In the genomic region with DNA sequence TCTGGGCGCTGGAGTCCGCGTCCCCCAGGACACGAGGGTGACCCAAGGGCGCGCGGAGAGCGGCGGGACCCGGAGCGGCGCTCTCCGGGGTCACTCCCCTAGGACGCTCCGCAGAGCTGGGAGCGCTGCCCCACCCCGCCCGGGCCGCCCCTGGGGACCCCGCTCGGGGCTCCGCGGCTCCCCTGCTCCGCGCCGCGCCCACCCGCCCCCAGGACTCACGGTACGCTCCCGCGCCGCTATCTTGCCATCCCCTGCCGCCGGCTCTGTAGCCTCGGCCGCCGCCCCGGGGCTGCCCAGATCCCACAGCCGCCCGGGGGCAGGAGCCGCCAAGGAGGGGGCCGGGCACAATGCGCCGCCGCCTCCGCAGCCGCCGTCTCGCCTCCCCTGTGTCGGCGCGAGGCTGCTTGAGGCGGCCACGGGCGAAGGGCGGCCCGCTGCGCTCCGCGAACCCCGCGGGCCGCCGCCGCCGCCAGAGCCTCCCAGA, we compare ENCODE assay signal across 9 cellular contexts. TPM values are rescaled to one million over a fixed set of nuclear protein-coding genes. Genes with fewer than 3 reads are reported as not detected.
A peak's percentile ranks its signal among the peaks of the same experiment; 100 is the strongest.
DNase-seq lines count a peak whose midpoint lies in the region; ATAC-seq and TF ChIP-seq lines count a peak whose summit lies in the region.
"Had no signal": no experiment of that assay in that cellular context is flagged by ENCODE, and none has a peak within 500 bp of the region (broad histone marks: within the 10 kb centered on the region; RNA-seq: fewer than 3 reads in every experiment).

No MANE protein-coding gene starts in this region.

- peak; percentile 78 for ATAC-seq in Panc1
- peak; percentile 21 to 46 for ATAC-seq in natural killer cell treated with Interleukin-12 subunit alpha and Interleukin-12 subunit beta and Interleukin-15 and Interleukin-18, amount 100 ng/mL, for 72 hours

- H3K36me3 Mint-ChIP-seq in natural killer cell treated with Interleukin-12 subunit alpha and Interleukin-12 subunit beta and Interleukin-15 and Interleukin-18, amount 100 ng/mL, for 72 hours = no peaks in the 10 kb centered on the region

- DNase-seq in NCI-H2029 (lab: John Stamatoyannopoulos, UW) = peak; percentile 47
- DNase-seq in NCI-H2029 treated with DMSO at 0.1 percent for 48 hours (lab: John Stamatoyannopoulos, UW) = no peak
- DNase-seq in Panc1 (ENCODE audit: low read depth, low spot score) = no peak
- no peak for DNase-seq in natural killer cell treated with Interleukin-12 subunit alpha and Interleukin-12 subunit beta and Interleukin-15 and Interleukin-18, amount 100 ng/mL, for 72 hours (ENCODE audit: low spot score)
- DNase-seq in NCI-H2081 treated with DMSO at 0.1 percent for 48 hours (lab: John Stamatoyannopoulos, UW) = no peak
- no peak for DNase-seq in mucosa of gallbladder (ENCODE audit: low spot score)
- DNase-seq in SIG-M5 (lab: John Stamatoyannopoulos, UW) = no peak

- H3K4me3 Mint-ChIP-seq in natural killer cell treated with Interleukin-12 subunit alpha and Interleukin-12 subunit beta and Interleukin-15 and Interleukin-18, amount 100 ng/mL, for 72 hours = peak overlapping the region; percentile 68

- 0% methylated on average over 67 of the region's 67 CpGs for WGBS in ectodermal cell, 2 experiments

- no peak overlapping the region for H3K27ac Mint-ChIP-seq in natural killer cell treated with Interleukin-12 subunit alpha and Interleukin-12 subunit beta and Interleukin-15 and Interleukin-18, amount 100 ng/mL, for 72 hours

- H3K27me3 ChIP-seq in Panc1 (ENCODE audit: control insufficient read depth, insufficient read depth, low read length) = no peaks in the 10 kb centered on the region
- peaks cover 29% of the 10 kb centered on the region for H3K27me3 ChIP-seq in ectodermal cell (ENCODE audit: control insufficient read depth, insufficient read depth, low read length, poor library complexity, severe bottlenecking)

- H3K4me1 Mint-ChIP-seq in natural killer cell treated with Interleukin-12 subunit alpha and Interleukin-12 subunit beta and Interleukin-15 and Interleukin-18, amount 100 ng/mL, for 72 hours (ENCODE audit: low read depth in 2 of 2) = peaks cover 0 to 3% of the 10 kb centered on the region in 2 donors

- no peaks in the 10 kb centered on the region for H3K9me3 ChIP-seq in Panc1 (ENCODE audit: control insufficient read depth, insufficient read depth, low read depth, low read length)
- H3K9me3 ChIP-seq in ectodermal cell (ENCODE audit: control insufficient read depth, low read length) = no peaks in the 10 kb centered on the region

- H3K4me1 ChIP-seq in Panc1 (ENCODE audit: control insufficient read depth, insufficient read depth, low read length) = peaks cover 41% of the 10 kb centered on the region
- peaks cover 3% of the 10 kb centered on the region for H3K4me1 ChIP-seq in ectodermal cell (ENCODE audit: control insufficient read depth, insufficient read depth, low read length)

- in situ Hi-C loops in Panc1 (cut with HindIII; ENCODE audit: low pct_unique_long_range_greater_than_20kb, low sequenced_read_pairs) = no loop called here

- POLR2A ChIA-PET in Panc1 (lab: Charles Lee) = interaction anchor here (0.6 kb wide), 1 partner anchor 66 kb away, joined by 3 read pairs; no protein-coding TSS in a partner anchor

- TF ChIP-seq CTCF in Panc1 (IDR thresholded peaks at IDR 0.05) = no peak

- CTCF ChIA-PET in Panc1 (lab: Charles Lee) = interaction anchor here (1.4 kb wide), 1 partner anchor 115 kb away, joined by 4 read pairs; no protein-coding TSS in a partner anchor

- no peaks in the 10 kb centered on the region for H3K9me3 Mint-ChIP-seq in natural killer cell treated with Interleukin-12 subunit alpha and Interleukin-12 subunit beta and Interleukin-15 and Interleukin-18, amount 100 ng/mL, for 72 hours

- H3K27me3 Mint-ChIP-seq in natural killer cell treated with Interleukin-12 subunit alpha and Interleukin-12 subunit beta and Interleukin-15 and Interleukin-18, amount 100 ng/mL, for 72 hours = peaks cover 47 to 61% of the 10 kb centered on the region in 2 donors

- no TSS peak for BruUV-seq in Panc1 (replicated peaks; lab: Mats Ljungman, UMichigan)

- peak overlapping the region; percentile 89 to 95 for H3K4me3 ChIP-seq in Panc1 (ENCODE audit: low read depth in 2 of 2, low read length in 2 of 2)
- H3K4me3 ChIP-seq in ectodermal cell (ENCODE audit: insufficient read depth, low read depth, low read length) = peak overlapping the region; percentile 81

- no peaks in the 10 kb centered on the region for H3K36me3 ChIP-seq in Panc1 (ENCODE audit: control insufficient read depth, insufficient read depth, low read length)
- no peaks in the 10 kb centered on the region for H3K36me3 ChIP-seq in ectodermal cell (ENCODE audit: control insufficient read depth, insufficient read depth, low read length)

- intact Hi-C loops in Panc1 (cut with micrococcal nuclease; ENCODE audit: unreplicated experiment) = loop anchor here (10.0 kb wide), 1 partner anchor 109 kb away; no protein-coding TSS in a partner anchor

- peak overlapping the region; percentile 96 for H3K27ac ChIP-seq in Panc1 (ENCODE audit: low read length)
- no peak overlapping the region for H3K27ac ChIP-seq in ectodermal cell (ENCODE audit: insufficient read depth, low read depth, low read length, poor library complexity, severe bottlenecking)

RNA-seq across cellular contexts. Expression of a gene that starts 0.3 kb away (rescaled TPM):
- total RNA-seq in Panc1 (2021; ENCODE audit: unreplicated experiment) = 91.3 TPM
- polyA plus RNA-seq in Panc1 (2012; ENCODE audit: insufficient read length) = 20.6 TPM
- polyA plus RNA-seq in ectodermal cell (2013, experiment 1 of 4) = 3.0 TPM
- polyA plus RNA-seq in ectodermal cell (2013, experiment 2 of 4) = 3.4 TPM
- 5.1 TPM for polyA plus RNA-seq in ectodermal cell (2013, experiment 3 of 4)
- polyA plus RNA-seq in ectodermal cell (2013, experiment 4 of 4) = 4.3 TPM
- total RNA-seq in natural killer cell treated with Interleukin-12 subunit alpha and Interleukin-12 subunit beta and Interleukin-15 and Interleukin-18, amount 100 ng/mL, for 72 hours = not detected
- 58.0 TPM for total RNA-seq in mucosa of gallbladder
- total RNA-seq: T-helper 2 cell treated with Interferon-gamma antibody and Interleukin-4, amounts not matched to agents 100 ng/mL and 5 ng/mL, for 36 hours had no signal

Comparison
In these comparisons a context has a peak if more than half of its experiments do, and no peak if none do; other contexts are left out.
1. RNA of a gene that starts 0.3 kb away (total RNA-seq): 91.3 TPM in Panc1 (single experiment) and 58.0 TPM in mucosa of gallbladder (single experiment); not detected in natural killer cell treated with Interleukin-12 subunit alpha and Interleukin-12 subunit beta and Interleukin-15 and Interleukin-18, amount 100 ng/mL, for 72 hours; every median in the first group is over 10 times any median in the second.